In the genomic region with DNA sequence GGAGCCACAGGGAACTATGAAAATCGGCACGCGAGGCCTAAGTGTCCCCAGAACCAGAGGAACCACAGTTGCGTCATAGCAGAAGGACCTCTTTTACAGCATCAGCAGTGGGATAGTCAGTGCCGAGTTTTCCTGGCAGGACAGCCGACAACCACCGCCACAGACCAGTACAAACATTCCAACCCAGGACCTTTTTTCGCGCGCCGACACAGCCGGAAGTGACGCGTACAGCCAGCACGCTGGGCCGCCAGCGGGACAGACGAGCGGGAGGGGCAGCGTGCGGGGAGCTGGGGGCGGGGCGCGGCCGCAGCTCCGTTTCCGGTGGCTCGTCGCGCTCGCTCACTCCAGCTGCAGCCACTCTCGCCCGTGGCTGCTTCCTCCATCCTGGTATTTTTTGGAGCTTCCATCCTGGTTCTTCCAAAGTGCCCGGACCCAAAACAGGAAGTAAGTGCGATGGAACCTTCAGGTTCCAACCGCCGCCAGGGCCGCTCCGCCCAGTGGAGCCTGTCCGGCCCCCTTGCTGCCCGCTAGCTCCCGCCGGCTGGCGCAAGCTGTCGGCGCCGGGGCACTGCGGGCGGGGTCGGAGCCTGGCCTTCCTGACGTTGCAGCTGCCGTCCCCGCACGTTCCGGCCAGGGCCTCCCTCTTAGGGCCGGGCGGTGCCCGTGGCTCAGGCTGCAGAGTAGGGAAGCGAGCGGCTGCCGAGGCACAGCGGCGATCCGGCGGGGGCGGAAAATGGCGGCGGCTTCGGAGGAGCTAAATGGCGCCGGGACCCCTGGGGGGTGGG, we compare ENCODE assay signal across 8 cellular contexts. TPM values are rescaled to one million over a fixed set of nuclear protein-coding genes. Genes with fewer than 3 reads are reported as not detected.
DNase-seq lines count a peak whose midpoint lies in the region; ATAC-seq and TF ChIP-seq lines count a peak whose summit lies in the region.

A gene with protein sequence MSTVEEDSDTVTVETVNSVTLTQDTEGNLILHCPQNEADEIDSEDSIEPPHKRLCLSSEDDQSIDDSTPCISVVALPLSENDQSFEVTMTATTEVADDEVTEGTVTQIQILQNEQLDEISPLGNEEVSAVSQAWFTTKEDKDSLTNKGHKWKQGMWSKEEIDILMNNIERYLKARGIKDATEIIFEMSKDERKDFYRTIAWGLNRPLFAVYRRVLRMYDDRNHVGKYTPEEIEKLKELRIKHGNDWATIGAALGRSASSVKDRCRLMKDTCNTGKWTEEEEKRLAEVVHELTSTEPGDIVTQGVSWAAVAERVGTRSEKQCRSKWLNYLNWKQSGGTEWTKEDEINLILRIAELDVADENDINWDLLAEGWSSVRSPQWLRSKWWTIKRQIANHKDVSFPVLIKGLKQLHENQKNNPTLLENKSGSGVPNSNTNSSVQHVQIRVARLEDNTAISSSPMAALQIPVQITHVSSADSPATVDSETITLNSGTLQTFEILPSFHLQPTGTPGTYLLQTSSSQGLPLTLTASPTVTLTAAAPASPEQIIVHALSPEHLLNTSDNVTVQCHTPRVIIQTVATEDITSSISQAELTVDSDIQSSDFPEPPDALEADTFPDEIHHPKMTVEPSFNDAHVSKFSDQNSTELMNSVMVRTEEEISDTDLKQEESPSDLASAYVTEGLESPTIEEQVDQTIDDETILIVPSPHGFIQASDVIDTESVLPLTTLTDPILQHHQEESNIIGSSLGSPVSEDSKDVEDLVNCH (plus strand): TSS at position 342 of the 785 bp plus-strand sequence. CDS start 12,489 bp downstream, outside the sequence.

- ATAC-seq in HG03460 (IDR thresholded peaks at IDR 0.05; ENCODE audit: unreplicated experiment) = peak; percentile 83

- H3K27ac ChIP-seq in colonic mucosa (peak within 1 kb of the TSS; percentile 95), layer of hippocampus (ENCODE audit: low read depth, low read length) (peak within 1 kb of the TSS; percentile 95)

- H3K9me3 ChIP-seq in BE2C (no peaks in the 10 kb centered on the region), colonic mucosa (no peaks in the 10 kb centered on the region)

- H3K36me3 ChIP-seq in BE2C (peaks cover 4% of the 10 kb centered on the region), colonic mucosa (no peaks in the 10 kb centered on the region)

- DNase-seq in BE2C (peak; percentile 95), GM19240 (ENCODE audit: insufficient read length, low spot score) (peak; percentile 68), NCI-H526 (lab: John Stamatoyannopoulos, UW) (peak; percentile 96 to 98), colonic mucosa (peak; percentile 94)
- peak; percentile 91 for DNase-seq in activated CD4-positive, alpha-beta T cell treated with anti-CD3 and anti-CD28 coated beads for 48 hours
- peak; percentile 75 to 80 for DNase-seq in stimulated activated CD4-positive, alpha-beta T cell treated with anti-CD3 and anti-CD28 coated beads, Interleukin-1b, Interleukin-23, amount 100 ng/mL, for 4 hours (ENCODE audit: low read depth in 2 of 2)

- TF ChIP-seq CTCF in BE2C (IDR thresholded peaks at IDR 0.05; ENCODE audit: low read depth, low read length) (no peak), colonic mucosa (IDR thresholded peaks at IDR 0.05) (no peak)

- H3K27me3 ChIP-seq in BE2C (no peaks in the 10 kb centered on the region), colonic mucosa (no peaks in the 10 kb centered on the region), layer of hippocampus (ENCODE audit: control insufficient read depth, insufficient read depth, low read length) (no peaks in the 10 kb centered on the region)

- peak within 1 kb of the TSS; percentile 73 for H3K4me3 ChIP-seq in BE2C (ENCODE audit: low read depth, low read length)
- peak within 1 kb of the TSS; percentile 54 for H3K4me3 ChIP-seq in colonic mucosa

- H3K4me1 ChIP-seq in BE2C (no peaks in the 10 kb centered on the region; the same call in none of the 2 replicates), colonic mucosa (peaks cover 18% of the 10 kb centered on the region)

- H3K9ac ChIP-seq in colonic mucosa (ENCODE audit: low read depth in 2 of 2, low read length in 2 of 2) = peak within 1 kb of the TSS; percentile 80 to 96

- intact Hi-C loops in colonic mucosa (cut with DNase I) = loop anchor here (10.0 kb wide), 2 partner anchors 192 to 722 kb away; a partner anchor contains a TSS

RNA-seq across cellular contexts. Expression of the gene that starts here (rescaled TPM):
- polyA plus RNA-seq in BE2C (2012; ENCODE audit: insufficient read depth, insufficient read length, low read depth) = 86.9 TPM
- 10 to 100 TPM; 44.4 to 66.0 TPM for total RNA-seq in colonic mucosa

Comparison
In these comparisons a context has a peak if more than half of its experiments do, and no peak if none do; other contexts are left out.
1. Peak in every context shown above with its lines: DNase-seq, ATAC-seq, H3K4me3 ChIP-seq and H3K27ac ChIP-seq.